In genomic region chr13:39809466-39809865, GRCh38 we compare ENCODE assay signal across 2 cellular contexts.
TF ChIP-seq lines count a peak whose summit lies in the region.

No MANE protein-coding gene starts in this region.

TF ChIP-seq in endothelial cell of umbilical vein, 7 proteins besides CTCF, POLR2A, EP300 and RAD21 (continued from another document):
- TF ChIP-seq JUN (IDR thresholded peaks at IDR 0.05; ENCODE audit: borderline replicate concordance, insufficient read depth, insufficient read length, low read depth) = no peak
- TF ChIP-seq FOS (IDR thresholded peaks at IDR 0.05; ENCODE audit: borderline replicate concordance, insufficient read depth, low read length) = no peak
- no peak for TF ChIP-seq MYC (IDR thresholded peaks at IDR 0.05; ENCODE audit: low read depth, low read length)
- no peak for TF ChIP-seq EZH2 (IDR thresholded peaks at IDR 0.05; ENCODE audit: borderline replicate concordance, low read depth, low read length, severe bottlenecking)
- no peak for TF ChIP-seq POLR2AphosphoS5 (IDR thresholded peaks at IDR 0.05; ENCODE audit: insufficient read depth, low read depth, low read length)
- no peak for TF ChIP-seq GATA2 (IDR thresholded peaks at IDR 0.05; ENCODE audit: insufficient read depth, insufficient read length, low read depth, low read length)

TF ChIP-seq in WTC11, 78 proteins besides CTCF, POLR2A, EP300 and RAD21 (continued from another document):
- TF ChIP-seq NFE2L1 (CRISPR knock-in tag; IDR thresholded peaks at IDR 0.05) = no peak
- no peak for TF ChIP-seq TP53 (CRISPR knock-in tag; IDR thresholded peaks at IDR 0.05)
- TF ChIP-seq ZNF671 (CRISPR knock-in tag; IDR thresholded peaks at IDR 0.05) = no peak
- TF ChIP-seq PREB (CRISPR knock-in tag; IDR thresholded peaks at IDR 0.05; ENCODE audit: borderline replicate concordance) = no peak
- no peak for TF ChIP-seq ZNF281 (CRISPR knock-in tag; IDR thresholded peaks at IDR 0.05)
- TF ChIP-seq CREB1 (CRISPR knock-in tag; IDR thresholded peaks at IDR 0.05) = no peak
- no peak for TF ChIP-seq USF2 (CRISPR knock-in tag; IDR thresholded peaks at IDR 0.05)
- no peak for TF ChIP-seq MAX (CRISPR knock-in tag; IDR thresholded peaks at IDR 0.05)
- TF ChIP-seq ZNF138 (CRISPR knock-in tag; conservative IDR thresholded peaks at IDR 0.05) = no peak
- no peak for TF ChIP-seq ATF2 (CRISPR knock-in tag; IDR thresholded peaks at IDR 0.05; ENCODE audit: borderline replicate concordance, low read depth)
TF ChIP-seq in WTC11: peak in this region for 0.
